ENCODE assay signal across 8 cellular contexts in the genomic region with DNA sequence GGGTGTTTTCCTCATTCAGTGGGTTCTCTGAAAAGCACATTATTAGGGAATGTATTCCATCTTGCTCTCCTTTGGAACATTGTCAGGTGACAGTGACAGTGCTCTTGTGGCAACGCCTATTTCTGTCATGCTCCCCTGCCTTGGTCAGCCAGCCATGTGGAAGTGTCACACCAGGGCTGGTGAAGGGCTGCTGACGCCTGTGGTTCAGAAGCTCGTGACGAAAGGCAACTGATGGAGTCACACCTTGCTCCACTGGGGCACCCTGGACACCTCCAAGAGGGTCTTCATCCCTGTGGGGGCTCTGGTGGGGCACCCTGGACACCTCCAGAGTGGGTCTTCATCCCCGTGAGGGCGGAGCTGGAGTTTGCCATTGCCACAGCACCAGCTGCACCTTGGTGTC.
A peak's percentile ranks its signal among the peaks of the same experiment; 100 is the strongest.
DNase-seq lines count a peak whose midpoint lies in the region; ATAC-seq and TF ChIP-seq lines count a peak whose summit lies in the region.

No MANE protein-coding gene starts in this region.

- no peak for TF ChIP-seq CTCF in ovary (IDR thresholded peaks at IDR 0.05)
- TF ChIP-seq CTCF in foreskin fibroblast (IDR thresholded peaks at IDR 0.05; ENCODE audit: low read depth, low read length): no peak

- H3K4me1 ChIP-seq in right cardiac atrium (ENCODE audit: control insufficient read depth, insufficient read depth, low read length) (no peaks in the 10 kb centered on the region), ovary (ENCODE audit: insufficient read depth) (no peaks in the 10 kb centered on the region)

- ATAC-seq in GM19467 (IDR thresholded peaks at IDR 0.05; ENCODE audit: unreplicated experiment) (peak; percentile 45), HG03432 (IDR thresholded peaks at IDR 0.05; ENCODE audit: unreplicated experiment) (peak; percentile 66), right cardiac atrium (peak; percentile 49), HG03025 (IDR thresholded peaks at IDR 0.05; ENCODE audit: low FRiP score, unreplicated experiment) (no peak)

- H3K4me3 ChIP-seq in right cardiac atrium (ENCODE audit: low read length): no peak overlapping the region
- H3K4me3 ChIP-seq in ovary: no peak overlapping the region
- H3K4me3 ChIP-seq in foreskin fibroblast (ENCODE audit: low read depth in 1 of 2, low read length in 2 of 2): no peak overlapping the region

- TF ChIP-seq EP300 in ovary (IDR thresholded peaks at IDR 0.05): no peak

- intact Hi-C loops in right cardiac atrium (cut with DNase I) (no loop called here), ovary (cut with DNase I) (no loop called here)

- 75% methylated on average over 6 of the region's 6 CpGs for WGBS in right cardiac atrium
- WGBS in ovary, 3 donors: 88 to 99% (median 98%) methylated on average over 6 of the region's 6 CpGs

- H3K27ac ChIP-seq in right cardiac atrium (ENCODE audit: low read length) (no peak overlapping the region), ovary (no peak overlapping the region)

- no peaks in the 10 kb centered on the region for H3K36me3 ChIP-seq in ovary

- DNase-seq in Caki2 (ENCODE audit: low read depth) (peak; percentile 69), right cardiac atrium (peak in 2 of 3 donors; percentile 59 to 70), ovary (no peak), foreskin fibroblast (no peak), NK-92 (lab: John Stamatoyannopoulos, UW; ENCODE audit: unreplicated experiment) (no peak)

- H3K9me3 ChIP-seq in right cardiac atrium (ENCODE audit: control insufficient read depth, low read length): no peaks in the 10 kb centered on the region
- H3K9me3 ChIP-seq in ovary: no peaks in the 10 kb centered on the region

- in situ Hi-C loops in Caki2 (cut with HindIII; ENCODE audit: low pct_unique_long_range_greater_than_20kb, low sequenced_read_pairs): no loop called here

- TF ChIP-seq POLR2A in ovary (IDR thresholded peaks at IDR 0.05): no peak

- no peaks in the 10 kb centered on the region for H3K27me3 ChIP-seq in right cardiac atrium (ENCODE audit: control insufficient read depth, insufficient read depth)
- no peaks in the 10 kb centered on the region for H3K27me3 ChIP-seq in ovary

Comparison
In these comparisons a context has a peak if more than half of its experiments do, and no peak if none do; other contexts are left out.
1. DNase-seq: peak in Caki2 (single experiment) and right cardiac atrium (2 of 3); none in ovary (0 of 5), foreskin fibroblast (0 of 2) and NK-92 (single experiment).